Comparison of ENCODE assay signal across 32 cellular contexts in genomic region chr14:56630707-56631106, GRCh38. TPM values are rescaled to one million over a fixed set of nuclear protein-coding genes. Genes with fewer than 3 reads are reported as not detected.
DNase-seq lines count a peak whose midpoint lies in the region; ATAC-seq, FAIRE-seq and TF ChIP-seq lines count a peak whose summit lies in the region.
"Had no signal": no experiment of that assay in that cellular context is flagged by ENCODE, and none has a peak within 500 bp of the region (broad histone marks: within the 10 kb centered on the region; RNA-seq: fewer than 3 reads in every experiment).

No MANE protein-coding gene starts in this region.

- CTCF ChIA-PET in HepG2 (lab: Yijun Ruan, JAX; ENCODE audit: low intra/inter-chr PET ratio, low total read pairs) = no interaction called here

- DNase-seq in right lobe of liver = no peak
- no peak for DNase-seq in HepG2 (ENCODE audit: low spot score)
- DNase-seq in astrocyte of the cerebellum (ENCODE audit: low read depth) = peak; percentile 50
- DNase-seq in fibroblast of peridontal ligament (ENCODE audit: extremely low read depth) = peak; percentile 89
- DNase-seq in urothelium cell line (ENCODE audit: low spot score) = no peak
- DNase-seq in SK-N-DZ (ENCODE audit: low spot score) = no peak
- DNase-seq in NCI-H1105 (lab: John Stamatoyannopoulos, UW) = no peak
- DNase-seq in left ventricle myocardium superior = no peak
- DNase-seq: activated CD4-positive, alpha-beta T cell treated with anti-CD3 and anti-CD28 coated beads, Interleukin-2, amount 50 U/mL, for 4 hours; activated CD4-positive, CD25-positive, alpha-beta regulatory T cell; activated naive CD4-positive, alpha-beta T cell treated with anti-CD3 and anti-CD28 coated beads, Interleukin-2, amount 50 U/mL, for 16 hours; amygdala; central memory CD4-positive, alpha-beta T cell; DMS53; endodermal cell; heart left ventricle; HFFc6; Karpas-422; kidney glomerular epithelial cell; NCI-H1048; NCI-H187; NCI-H2227 treated with DMSO at 0.1 percent for 48 hours; NCI-H526 treated with DMSO at 0.1 percent for 48 hours; SJCRH30; stimulated activated CD4-positive, alpha-beta T cell treated with anti-CD3 and anti-CD28 coated beads, Interleukin-1b, Interleukin-23, amount 100 ng/mL, for 48 hours; transverse colon had no signal

- peak; percentile 50 to 87 (median 60) for ATAC-seq in right lobe of liver
- no peak for ATAC-seq in HepG2
- no peak for ATAC-seq in left ventricle myocardium superior
- ATAC-seq: heart left ventricle; natural killer cell treated with Interleukin-12 subunit alpha and Interleukin-12 subunit beta and Interleukin-15 and Interleukin-18, amount 100 ng/mL, for 72 hours had no signal

- no peak overlapping the region for H3K4me2 ChIP-seq in HepG2 (ENCODE audit: low read depth, low read length)
- H3K4me2 ChIP-seq: smooth muscle cell had no signal

- FAIRE-seq in HepG2 (lab: Jason Lieb, UNC) (no peak), urothelium cell line (lab: Jason Lieb, UNC) (peak; percentile 27)
- FAIRE-seq: A204.1, G401.6, RCC 7860 had no signal

- H3K4me1 ChIP-seq in right lobe of liver (no peaks in the 10 kb centered on the region), HepG2 (ENCODE audit: insufficient read depth, low read length) (no peaks in the 10 kb centered on the region)
- H3K4me1 ChIP-seq: heart left ventricle, SJCRH30, transverse colon had no signal

- no peaks in the 10 kb centered on the region for H4K20me1 ChIP-seq in HepG2 (ENCODE audit: insufficient read depth, low read length)

- TF ChIP-seq EP300 in HepG2 (IDR thresholded peaks at IDR 0.05; ENCODE audit: low read depth in 2 of 2, low read length in 2 of 2) = no peak
- TF ChIP-seq EP300 in HepG2 (CRISPR knock-in tag; IDR thresholded peaks at IDR 0.05; ENCODE audit: borderline replicate concordance) = no peak

- peaks cover 0 to 12% (median 1%) of the 10 kb centered on the region in 4 donors for H3K36me3 ChIP-seq in right lobe of liver
- H3K36me3 ChIP-seq in HepG2 (replicated peaks in 1 of 2; ENCODE audit: control insufficient read depth in 1 of 2, insufficient read depth in 2 of 2, low read length in 2 of 2) = peaks cover 3% of the 10 kb centered on the region in 2 experiments; a peak in 3 of 5 replicates

- in situ Hi-C loops in HepG2 (cut with HindIII; ENCODE audit: extremely low pct_ligation_motif_present, low pct_unique_long_range_greater_than_20kb) = no loop called here
- in situ Hi-C loops in astrocyte of the cerebellum (cut with HindIII; ENCODE audit: low sequenced_read_pairs) = no loop called here

- TF ChIP-seq CTCF in right lobe of liver (IDR thresholded peaks at IDR 0.05) (no peak), HepG2 (CRISPR knock-in tag; IDR thresholded peaks at IDR 0.05) (no peak), astrocyte of the cerebellum (IDR thresholded peaks at IDR 0.05; ENCODE audit: low read depth, low read length, missing control alignments) (no peak)

- H3K9ac ChIP-seq in HepG2 (ENCODE audit: insufficient read depth, low read depth, low read length) = no peak overlapping the region

- POLR2A ChIA-PET in HepG2 (lab: Yijun Ruan, JAX) = no interaction called here

- no peak overlapping the region for H3K4me3 ChIP-seq in right lobe of liver
- H3K4me3 ChIP-seq in HepG2 (replicated peaks in 1 of 3; ENCODE audit: insufficient read depth in 1 of 3, low read depth in 2 of 3, low read length in 3 of 3) = no peak overlapping the region
- H3K4me3 ChIP-seq in astrocyte of the cerebellum (ENCODE audit: low read depth, low read length) = no peak overlapping the region
- H3K4me3 ChIP-seq: heart left ventricle, lung, SJCRH30, smooth muscle cell, transverse colon had no signal

- H3K27me3 ChIP-seq in right lobe of liver (no peaks in the 10 kb centered on the region), HepG2 (ENCODE audit: control insufficient read depth in 1 of 2, insufficient read depth in 2 of 2, low read length in 2 of 2) (no peaks in the 10 kb centered on the region)
- H3K27me3 ChIP-seq: heart left ventricle, SJCRH30, transverse colon had no signal

- no peaks in the 10 kb centered on the region for H3K9me3 ChIP-seq in right lobe of liver
- H3K9me3 ChIP-seq in HepG2 (ENCODE audit: low read length) = no peaks in the 10 kb centered on the region
- H3K9me3 ChIP-seq: SJCRH30 had no signal

- no peak for TF ChIP-seq POLR2A in right lobe of liver (IDR thresholded peaks at IDR 0.05)
- no peak for TF ChIP-seq POLR2A in HepG2 (IDR thresholded peaks at IDR 0.05; ENCODE audit: insufficient read depth in 1 of 2, low read depth in 2 of 2, low read length in 2 of 2)

- intact Hi-C loops in right lobe of liver (cut with DNase I) (no loop called here), HepG2 (cut with micrococcal nuclease; ENCODE audit: unreplicated experiment) (no loop called here), left ventricle myocardium superior (cut with micrococcal nuclease) (no loop called here)

- no peak for TF ChIP-seq RAD21 in HepG2 (CRISPR knock-in tag; IDR thresholded peaks at IDR 0.05)

- no TSS peak for BruUV-seq in HepG2 (replicated peaks; lab: Mats Ljungman, UMichigan)

- H3K79me2 ChIP-seq in HepG2 (ENCODE audit: insufficient read depth, low read length) = no peaks in the 10 kb centered on the region

- no peak overlapping the region for H2AFZ ChIP-seq in HepG2 (ENCODE audit: low read length)

- WGBS in right lobe of liver (ENCODE audit: insufficient coverage, low coverage, low lambda C conversion rate, missing lambda C conversion rate) = 26% methylated on average over 3 of the region's 3 CpGs
- WGBS in HepG2 (ENCODE audit: low lambda C conversion rate) = 98% methylated on average over 3 of the region's 3 CpGs

- no peak overlapping the region for H3K27ac ChIP-seq in right lobe of liver
- no peak overlapping the region for H3K27ac ChIP-seq in HepG2 (ENCODE audit: extremely low read length, insufficient read depth, low read length)
- H3K27ac ChIP-seq: heart left ventricle, SJCRH30, transverse colon had no signal

TF ChIP-seq in HepG2, 621 proteins besides CTCF, POLR2A, EP300 and RAD21:
- TF ChIP-seq ZMYM3 (CRISPR knock-in tag; IDR thresholded peaks at IDR 0.05) (no peak), ARID2 (CRISPR knock-in tag; IDR thresholded peaks at IDR 0.05; ENCODE audit: borderline replicate concordance) (no peak), GTF2F1 (IDR thresholded peaks at IDR 0.05; ENCODE audit: low read length) (no peak)
TF ChIP-seq in HepG2: peak in this region for 0.

RNA-seq across cellular contexts. Expression of gene TMEM260, which starts 51.1 kb away (rescaled TPM):
- total RNA-seq in right lobe of liver (10 to 100 TPM; 10.0 to 14.9 (median 11.5) TPM), HepG2 (2016; rRNA removed; fragmentation: Illumina TruSeq; extraction: Trizol) (4.8 and 9.3 TPM in 2 replicates), left ventricle myocardium superior (6.6 TPM)
- total RNA-seq in HepG2 (2016; cell fraction: cytosol; rRNA removed; fragmentation: Illumina TruSeq; extraction: Trizol; ENCODE audit: low read depth) = 5.9 and 8.4 TPM in 2 replicates
- 4.5 and 9.3 TPM in 2 replicates for total RNA-seq in HepG2 (2016; cell fraction: insoluble cytoplasmic fraction; rRNA removed; fragmentation: Illumina TruSeq; extraction: Trizol)
- total RNA-seq in HepG2 (2016; cell fraction: membrane; rRNA removed; fragmentation: Illumina TruSeq; extraction: Trizol) = 4.9 and 5.4 TPM in 2 replicates
- total RNA-seq in HepG2 (2016; cell fraction: nucleus; rRNA removed; fragmentation: Illumina TruSeq; extraction: Trizol) = 21.1 and 23.8 TPM in 2 replicates
- polyA plus RNA-seq in HepG2 (2011; rRNA removed) = 6.4 and 7.7 TPM in 2 replicates
- 3.7 and 4.0 TPM in 2 replicates for polyA plus RNA-seq in HepG2 (2011; cell fraction: cytosol; rRNA removed)
- polyA plus RNA-seq in HepG2 (2011; cell fraction: nucleus; rRNA removed) = 10.9 and 12.3 TPM in 2 replicates
- 6.4 and 7.3 TPM in 2 replicates for polyA plus RNA-seq in HepG2 (2012)
- polyA plus RNA-seq in HepG2 (2016; cell fraction: cytosol; fragmentation: Illumina TruSeq; extraction: Trizol; ENCODE audit: low read depth) = 0.45 and 0.50 TPM in 2 replicates
- polyA plus RNA-seq in HepG2 (2016; cell fraction: insoluble cytoplasmic fraction; fragmentation: Illumina TruSeq; extraction: Trizol; ENCODE audit: low read depth) = 3.0 and 3.8 TPM in 2 replicates
- polyA plus RNA-seq in HepG2 (2016; cell fraction: membrane; fragmentation: Illumina TruSeq; extraction: Trizol; ENCODE audit: low read depth) = 1.4 and 1.7 TPM in 2 replicates
- polyA plus RNA-seq in HepG2 (2016; cell fraction: nucleus; fragmentation: Illumina TruSeq; extraction: Trizol; ENCODE audit: insufficient read depth, low read depth) = 16.9 and 17.4 TPM in 2 replicates
- polyA minus RNA-seq in HepG2 (2011; rRNA and poly(A)+ RNA removed; ENCODE audit: low replicate concordance) = 14.5 and 28.6 TPM in 2 replicates
- polyA minus RNA-seq in HepG2 (2011; cell fraction: cytosol; rRNA and poly(A)+ RNA removed) = 6.8 and 8.1 TPM in 2 replicates
- 55.3 and 63.6 TPM in 2 replicates for polyA minus RNA-seq in HepG2 (2011; cell fraction: nucleus; rRNA and poly(A)+ RNA removed)
- polyA plus RNA-seq in SK-N-DZ (2014; cell fraction: cytosol; rRNA removed) = 8.5 and 9.4 TPM in 2 replicates
- polyA plus RNA-seq in SK-N-DZ (2014; cell fraction: nucleus; rRNA removed) = 25.4 and 26.1 TPM in 2 replicates

Comparison
In these comparisons a context has a peak if more than half of its experiments do, and no peak if none do; other contexts are left out.
1. ATAC-seq: peak in right lobe of liver (4 of 4); none in HepG2 (single experiment) and left ventricle myocardium superior (single experiment).
2. DNase-seq: peak in astrocyte of the cerebellum (single experiment) and fibroblast of peridontal ligament (single experiment); none in right lobe of liver (0 of 3), HepG2 (single experiment), urothelium cell line (single experiment), SK-N-DZ (single experiment), NCI-H1105 (single experiment) and left ventricle myocardium superior (single experiment).